In genomic region chr19:45391871-45392665, GRCh38 we compare ENCODE assay signal across 16 cellular contexts. TPM values are rescaled to one million over a fixed set of nuclear protein-coding genes. Genes with fewer than 3 reads are reported as not detected.
"Had no signal": no experiment of that assay in that cellular context is flagged by ENCODE, and none has a peak within 500 bp of the region (broad histone marks: within the 10 kb centered on the region; RNA-seq: fewer than 3 reads in every experiment).

No MANE protein-coding gene starts in this region.

- H3K27ac Mint-ChIP-seq: activated CD4-positive, alpha-beta memory T cell treated with anti-CD3 and anti-CD28 coated beads for 36 hours; activated naive CD8-positive, alpha-beta T cell had no signal

- DNase-seq: activated CD4-positive, alpha-beta memory T cell treated with anti-CD3 and anti-CD28 coated beads for 36 hours; activated CD4-positive, alpha-beta T cell treated with anti-CD3 and anti-CD28 coated beads for 1 hour; activated gamma-delta T cell; activated T-cell treated with anti-CD3 and anti-CD28 coated beads, Interleukin-2, amount 50 U/mL, for 48 hours; amygdala; brain microvascular endothelial cell; erythroblast; hypothalamus; kidney glomerular epithelial cell; small intestine; thyroid gland had no signal

- H3K4me3 ChIP-seq: right atrium auricular region, thyroid gland, vagina had no signal

- H3K9me3 Mint-ChIP-seq: activated CD4-positive, alpha-beta memory T cell treated with anti-CD3 and anti-CD28 coated beads for 36 hours had no signal

- H3K9me3 ChIP-seq: right atrium auricular region, thyroid gland, vagina had no signal

- H3K27me3 ChIP-seq: brain microvascular endothelial cell, right atrium auricular region, thyroid gland, vagina had no signal

- H3K36me3 Mint-ChIP-seq: activated CD4-positive, alpha-beta memory T cell treated with anti-CD3 and anti-CD28 coated beads for 36 hours; activated naive CD8-positive, alpha-beta T cell had no signal

- H3K4me3 Mint-ChIP-seq: activated CD4-positive, alpha-beta memory T cell treated with anti-CD3 and anti-CD28 coated beads for 36 hours; activated naive CD8-positive, alpha-beta T cell had no signal

- FAIRE-seq: small intestine had no signal

- H3K4me1 ChIP-seq: right atrium auricular region, thyroid gland, vagina had no signal

- H3K27ac ChIP-seq: brain microvascular endothelial cell, right atrium auricular region, thyroid gland, vagina had no signal

RNA-seq across cellular contexts. Expression of gene KLC3, which starts 51.5 kb away (rescaled TPM):
- total RNA-seq: activated CD4-positive, alpha-beta memory T cell treated with anti-CD3 and anti-CD28 coated beads for 36 hours; glomerular endothelial cell; mesenteric fat pad had no signal
- polyA plus RNA-seq: small intestine had no signal
